ENCODE assay signal across 11 cellular contexts in genomic region chr12:118436002-118436724, GRCh38. TPM values are rescaled to one million over a fixed set of nuclear protein-coding genes. Genes with fewer than 3 reads are reported as not detected.
DNase-seq lines count a peak whose midpoint lies in the region; ATAC-seq lines count a peak whose summit lies in the region.
"Had no signal": no experiment of that assay in that cellular context is flagged by ENCODE, and none has a peak within 500 bp of the region (broad histone marks: within the 10 kb centered on the region; RNA-seq: fewer than 3 reads in every experiment).

No MANE protein-coding gene starts in this region.

- no peak overlapping the region for H2BK120ac ChIP-seq in neuronal stem cell (ENCODE audit: low read depth, low read length)

- no peak overlapping the region for H3K9ac ChIP-seq in neuronal stem cell (ENCODE audit: low read depth, low read length, poor library complexity)

- H3K36me3 ChIP-seq in neuronal stem cell (replicated peaks in 1 of 2; ENCODE audit: control insufficient read depth in 2 of 2, insufficient read depth in 2 of 2, low read length in 2 of 2): no peaks in the 10 kb centered on the region
- H3K36me3 ChIP-seq: neutrophil had no signal

- no peaks in the 10 kb centered on the region for H3K9me3 ChIP-seq in neuronal stem cell (replicated peaks in 1 of 2; ENCODE audit: control insufficient read depth in 2 of 2, insufficient read depth in 1 of 2, low read depth in 1 of 2, low read length in 2 of 2)
- H3K9me3 ChIP-seq: neutrophil had no signal

- no peak overlapping the region for H2AFZ ChIP-seq in neuronal stem cell (ENCODE audit: low read length)

- H3K4me3 ChIP-seq in neuronal stem cell (ENCODE audit: low read length in 2 of 2): no peak overlapping the region

- H3K27ac ChIP-seq in neuronal stem cell (replicated peaks; ENCODE audit: low read length): no peak overlapping the region
- H3K27ac ChIP-seq: epithelial cell of prostate, neutrophil had no signal

- H3K14ac ChIP-seq in neuronal stem cell (ENCODE audit: low read length): no peak overlapping the region

- H4K91ac ChIP-seq in neuronal stem cell (ENCODE audit: low read depth, low read length, poor library complexity): no peak overlapping the region

- no peak overlapping the region for H4K8ac ChIP-seq in neuronal stem cell (ENCODE audit: low read depth, low read length)

- ATAC-seq in activated CD4-positive, CD25-positive, alpha-beta regulatory T cell treated with anti-CD3 and anti-CD28 coated beads, Interleukin-2, amount 50 U/mL, for 24 hours: no peak

- no peaks in the 10 kb centered on the region for H3K27me3 ChIP-seq in neuronal stem cell (ENCODE audit: control insufficient read depth in 3 of 3, insufficient read depth in 3 of 3, low read depth in 1 of 3, low read length in 3 of 3)

- WGBS in neuronal stem cell (ENCODE audit: extremely low coverage in 2 of 2, insufficient read length in 2 of 2, insufficient replicate concordance in 1 of 2), 2 donors: no CpG with 5 or more reads among the region's 9 CpGs

- no peaks in the 10 kb centered on the region for H3K4me1 ChIP-seq in neuronal stem cell (ENCODE audit: control insufficient read depth in 2 of 2, insufficient read depth in 1 of 2, low read depth in 1 of 2, low read length in 2 of 2)

- H2BK15ac ChIP-seq in neuronal stem cell (ENCODE audit: low read length): no peak overlapping the region

- no peaks in the 10 kb centered on the region for H3K79me1 ChIP-seq in neuronal stem cell (ENCODE audit: low read depth, low read length)

- no peak overlapping the region for H3K4ac ChIP-seq in neuronal stem cell (ENCODE audit: low read length)

- no peak overlapping the region for H3K4me2 ChIP-seq in neuronal stem cell (ENCODE audit: insufficient read depth, low read length, poor library complexity, severe bottlenecking)

- DNase-seq in DMS53 (lab: John Stamatoyannopoulos, UW): peak; percentile 39
- DNase-seq in DMS53 treated with DMSO at 0.1 percent for 48 hours (lab: John Stamatoyannopoulos, UW; ENCODE audit: unreplicated experiment): no peak
- DNase-seq in NCI-H146 (lab: John Stamatoyannopoulos, UW): peak; percentile 47
- DNase-seq in cerebellar cortex (ENCODE audit: low spot score): peak; percentile 10
- peak; percentile 11 for DNase-seq in neuronal stem cell (ENCODE audit: low spot score)
- no peak for DNase-seq in activated CD8-positive, alpha-beta memory T cell treated with anti-CD3 and anti-CD28 coated beads, Interleukin-2, amount 50 U/mL, for 4 hours
- DNase-seq in NOMO-1 treated with dmso at 0.1 percent for 144 hours (lab: John Stamatoyannopoulos, UW; ENCODE audit: unreplicated experiment): no peak
- DNase-seq: SIG-M5 had no signal

- no peak overlapping the region for H3K23ac ChIP-seq in neuronal stem cell (ENCODE audit: low read depth, low read length, poor library complexity)

- no peak overlapping the region for H2BK5ac ChIP-seq in neuronal stem cell (ENCODE audit: low read length)

- no peak overlapping the region for H2BK12ac ChIP-seq in neuronal stem cell (ENCODE audit: low read length)

- no peak overlapping the region for H3K18ac ChIP-seq in neuronal stem cell (ENCODE audit: low read length)

- no peak overlapping the region for H2AK5ac ChIP-seq in neuronal stem cell (ENCODE audit: low read depth, low read length)

RNA-seq across cellular contexts. Expression of gene SUDS3, which starts 59.8 kb away (rescaled TPM):
- polyA plus RNA-seq in neuronal stem cell (2013, experiment 1 of 2): 33.9 TPM
- polyA plus RNA-seq in neuronal stem cell (2013, experiment 2 of 2): 34.4 TPM

Comparison
In these comparisons a context has a peak if more than half of its experiments do, and no peak if none do; other contexts are left out.
1. DNase-seq: peak in DMS53 (single experiment), NCI-H146 (single experiment), cerebellar cortex (single experiment) and neuronal stem cell (single experiment); none in DMS53 treated with DMSO at 0.1 percent for 48 hours (single experiment), activated CD8-positive, alpha-beta memory T cell treated with anti-CD3 and anti-CD28 coated beads, Interleukin-2, amount 50 U/mL, for 4 hours (single experiment) and NOMO-1 treated with dmso at 0.1 percent for 144 hours (single experiment).